Comparison of ENCODE assay signal across 14 cellular contexts in genomic region chr1:117346206-117346928, GRCh38. TPM values are rescaled to one million over a fixed set of nuclear protein-coding genes. Genes with fewer than 3 reads are reported as not detected.
DNase-seq lines count a peak whose midpoint lies in the region; ATAC-seq, FAIRE-seq and TF ChIP-seq lines count a peak whose summit lies in the region.
"Had no signal": no experiment of that assay in that cellular context is flagged by ENCODE, and none has a peak within 500 bp of the region (broad histone marks: within the 10 kb centered on the region; RNA-seq: fewer than 3 reads in every experiment).

No MANE protein-coding gene starts in this region.

- no peak overlapping the region for H3K4me3 ChIP-seq in bronchial epithelial cell (ENCODE audit: low read depth, low read length)
- H3K4me3 ChIP-seq: upper lobe of left lung had no signal

- TF ChIP-seq CTCF in bronchial epithelial cell (IDR thresholded peaks at IDR 0.05; ENCODE audit: insufficient read depth, low read length, severe bottlenecking) (no peak), D721Med (IDR thresholded peaks at IDR 0.05; ENCODE audit: insufficient read depth, missing control alignments) (no peak)

- ATAC-seq in GM21717 (IDR thresholded peaks at IDR 0.05; ENCODE audit: unreplicated experiment), result no peak

- FAIRE-seq in bronchial epithelial cell (lab: Jason Lieb, UNC), result no peak
- FAIRE-seq in D721Med (lab: Jason Lieb, UNC), result no peak

- H3K36me3 ChIP-seq in bronchial epithelial cell (ENCODE audit: control insufficient read depth, insufficient read depth, low read length), result no peaks in the 10 kb centered on the region
- H3K36me3 ChIP-seq: upper lobe of left lung had no signal

- DNase-seq in AG20443 (ENCODE audit: low spot score) (peak; percentile 19), COLO668 (lab: John Stamatoyannopoulos, UW; ENCODE audit: unreplicated experiment) (peak; percentile 71), NCI-H146 (lab: John Stamatoyannopoulos, UW) (peak; percentile 96), bronchial epithelial cell (ENCODE audit: low read depth) (peak; percentile 75), UCSD-AML1 (lab: John Stamatoyannopoulos, UW; ENCODE audit: unreplicated experiment) (no peak), D721Med (ENCODE audit: insufficient read length, low spot score) (no peak), germinal center (ENCODE audit: low spot score) (no peak)
- DNase-seq: activated effector memory CD4-positive, alpha-beta T cell treated with anti-CD3 and anti-CD28 coated beads, Interleukin-2, amount 50 U/mL, for 16 hours; Caco-2; caudate nucleus; hypothalamus; SK-N-SH; upper lobe of left lung had no signal

- H3K27me3 ChIP-seq in bronchial epithelial cell (ENCODE audit: control insufficient read depth, insufficient read depth, low read length), result no peaks in the 10 kb centered on the region
- H3K27me3 ChIP-seq: upper lobe of left lung had no signal

RNA-seq across cellular contexts. Expression of gene MAN1A2, which starts 20.9 kb away (rescaled TPM):
- total RNA-seq in bronchial epithelial cell, result 44.0 and 49.8 TPM in 2 replicates

Comparison
In these comparisons a context has a peak if more than half of its experiments do, and no peak if none do; other contexts are left out.
1. DNase-seq: peak in AG20443 (single experiment), COLO668 (single experiment), NCI-H146 (single experiment) and bronchial epithelial cell (single experiment); none in UCSD-AML1 (single experiment), D721Med (single experiment) and germinal center (single experiment).